Comparison of ENCODE assay signal across 1 cellular context in the genomic region with DNA sequence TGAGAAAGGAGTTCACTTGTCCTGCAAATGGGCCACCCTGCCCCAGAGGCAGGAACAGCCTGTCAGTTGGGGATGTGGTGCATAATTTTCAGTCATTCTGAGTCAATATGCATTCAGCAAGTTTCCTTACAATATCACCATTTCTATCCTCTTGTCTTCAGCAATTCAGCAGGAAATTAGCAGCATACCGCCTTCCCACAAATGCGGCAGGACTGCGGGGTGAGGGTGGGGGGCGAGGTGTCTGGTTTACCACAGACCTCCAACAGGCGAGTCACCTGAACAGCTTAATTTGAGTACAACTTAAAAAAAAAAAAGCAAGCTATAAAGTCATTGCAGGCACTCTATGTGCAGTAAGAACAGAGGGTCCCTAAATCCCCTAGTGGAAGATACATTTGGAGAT.
TF ChIP-seq lines count a peak whose summit lies in the region.

No MANE protein-coding gene starts in this region.

TF ChIP-seq in GM23338, 12 proteins besides CTCF, POLR2A, EP300 and RAD21:
- TF ChIP-seq, protein P1, sequence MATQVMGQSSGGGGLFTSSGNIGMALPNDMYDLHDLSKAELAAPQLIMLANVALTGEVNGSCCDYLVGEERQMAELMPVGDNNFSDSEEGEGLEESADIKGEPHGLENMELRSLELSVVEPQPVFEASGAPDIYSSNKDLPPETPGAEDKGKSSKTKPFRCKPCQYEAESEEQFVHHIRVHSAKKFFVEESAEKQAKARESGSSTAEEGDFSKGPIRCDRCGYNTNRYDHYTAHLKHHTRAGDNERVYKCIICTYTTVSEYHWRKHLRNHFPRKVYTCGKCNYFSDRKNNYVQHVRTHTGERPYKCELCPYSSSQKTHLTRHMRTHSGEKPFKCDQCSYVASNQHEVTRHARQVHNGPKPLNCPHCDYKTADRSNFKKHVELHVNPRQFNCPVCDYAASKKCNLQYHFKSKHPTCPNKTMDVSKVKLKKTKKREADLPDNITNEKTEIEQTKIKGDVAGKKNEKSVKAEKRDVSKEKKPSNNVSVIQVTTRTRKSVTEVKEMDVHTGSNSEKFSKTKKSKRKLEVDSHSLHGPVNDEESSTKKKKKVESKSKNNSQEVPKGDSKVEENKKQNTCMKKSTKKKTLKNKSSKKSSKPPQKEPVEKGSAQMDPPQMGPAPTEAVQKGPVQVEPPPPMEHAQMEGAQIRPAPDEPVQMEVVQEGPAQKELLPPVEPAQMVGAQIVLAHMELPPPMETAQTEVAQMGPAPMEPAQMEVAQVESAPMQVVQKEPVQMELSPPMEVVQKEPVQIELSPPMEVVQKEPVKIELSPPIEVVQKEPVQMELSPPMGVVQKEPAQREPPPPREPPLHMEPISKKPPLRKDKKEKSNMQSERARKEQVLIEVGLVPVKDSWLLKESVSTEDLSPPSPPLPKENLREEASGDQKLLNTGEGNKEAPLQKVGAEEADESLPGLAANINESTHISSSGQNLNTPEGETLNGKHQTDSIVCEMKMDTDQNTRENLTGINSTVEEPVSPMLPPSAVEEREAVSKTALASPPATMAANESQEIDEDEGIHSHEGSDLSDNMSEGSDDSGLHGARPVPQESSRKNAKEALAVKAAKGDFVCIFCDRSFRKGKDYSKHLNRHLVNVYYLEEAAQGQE (IDR thresholded peaks at IDR 0.05; ENCODE audit: unreplicated experiment), result no peak
- no peak for TF ChIP-seq EZH2 (IDR thresholded peaks at IDR 0.05; ENCODE audit: low read depth, unreplicated experiment)
- TF ChIP-seq, protein P2, sequence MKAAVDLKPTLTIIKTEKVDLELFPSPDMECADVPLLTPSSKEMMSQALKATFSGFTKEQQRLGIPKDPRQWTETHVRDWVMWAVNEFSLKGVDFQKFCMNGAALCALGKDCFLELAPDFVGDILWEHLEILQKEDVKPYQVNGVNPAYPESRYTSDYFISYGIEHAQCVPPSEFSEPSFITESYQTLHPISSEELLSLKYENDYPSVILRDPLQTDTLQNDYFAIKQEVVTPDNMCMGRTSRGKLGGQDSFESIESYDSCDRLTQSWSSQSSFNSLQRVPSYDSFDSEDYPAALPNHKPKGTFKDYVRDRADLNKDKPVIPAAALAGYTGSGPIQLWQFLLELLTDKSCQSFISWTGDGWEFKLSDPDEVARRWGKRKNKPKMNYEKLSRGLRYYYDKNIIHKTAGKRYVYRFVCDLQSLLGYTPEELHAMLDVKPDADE (IDR thresholded peaks at IDR 0.05), result no peak
- TF ChIP-seq EZH2phosphoT487 (IDR thresholded peaks at IDR 0.05; ENCODE audit: unreplicated experiment), result no peak
- no peak for TF ChIP-seq CREB1 (CRISPR knock-in tag; IDR thresholded peaks at IDR 0.05; ENCODE audit: low read depth)
- no peak for TF ChIP-seq ZNF114 (CRISPR knock-in tag; IDR thresholded peaks at IDR 0.05)
- no peak for TF ChIP-seq NANOG (IDR thresholded peaks at IDR 0.05; ENCODE audit: borderline replicate concordance)
- TF ChIP-seq POLR2AphosphoS5 (IDR thresholded peaks at IDR 0.05; ENCODE audit: low read depth), result no peak
- TF ChIP-seq, protein P3, sequence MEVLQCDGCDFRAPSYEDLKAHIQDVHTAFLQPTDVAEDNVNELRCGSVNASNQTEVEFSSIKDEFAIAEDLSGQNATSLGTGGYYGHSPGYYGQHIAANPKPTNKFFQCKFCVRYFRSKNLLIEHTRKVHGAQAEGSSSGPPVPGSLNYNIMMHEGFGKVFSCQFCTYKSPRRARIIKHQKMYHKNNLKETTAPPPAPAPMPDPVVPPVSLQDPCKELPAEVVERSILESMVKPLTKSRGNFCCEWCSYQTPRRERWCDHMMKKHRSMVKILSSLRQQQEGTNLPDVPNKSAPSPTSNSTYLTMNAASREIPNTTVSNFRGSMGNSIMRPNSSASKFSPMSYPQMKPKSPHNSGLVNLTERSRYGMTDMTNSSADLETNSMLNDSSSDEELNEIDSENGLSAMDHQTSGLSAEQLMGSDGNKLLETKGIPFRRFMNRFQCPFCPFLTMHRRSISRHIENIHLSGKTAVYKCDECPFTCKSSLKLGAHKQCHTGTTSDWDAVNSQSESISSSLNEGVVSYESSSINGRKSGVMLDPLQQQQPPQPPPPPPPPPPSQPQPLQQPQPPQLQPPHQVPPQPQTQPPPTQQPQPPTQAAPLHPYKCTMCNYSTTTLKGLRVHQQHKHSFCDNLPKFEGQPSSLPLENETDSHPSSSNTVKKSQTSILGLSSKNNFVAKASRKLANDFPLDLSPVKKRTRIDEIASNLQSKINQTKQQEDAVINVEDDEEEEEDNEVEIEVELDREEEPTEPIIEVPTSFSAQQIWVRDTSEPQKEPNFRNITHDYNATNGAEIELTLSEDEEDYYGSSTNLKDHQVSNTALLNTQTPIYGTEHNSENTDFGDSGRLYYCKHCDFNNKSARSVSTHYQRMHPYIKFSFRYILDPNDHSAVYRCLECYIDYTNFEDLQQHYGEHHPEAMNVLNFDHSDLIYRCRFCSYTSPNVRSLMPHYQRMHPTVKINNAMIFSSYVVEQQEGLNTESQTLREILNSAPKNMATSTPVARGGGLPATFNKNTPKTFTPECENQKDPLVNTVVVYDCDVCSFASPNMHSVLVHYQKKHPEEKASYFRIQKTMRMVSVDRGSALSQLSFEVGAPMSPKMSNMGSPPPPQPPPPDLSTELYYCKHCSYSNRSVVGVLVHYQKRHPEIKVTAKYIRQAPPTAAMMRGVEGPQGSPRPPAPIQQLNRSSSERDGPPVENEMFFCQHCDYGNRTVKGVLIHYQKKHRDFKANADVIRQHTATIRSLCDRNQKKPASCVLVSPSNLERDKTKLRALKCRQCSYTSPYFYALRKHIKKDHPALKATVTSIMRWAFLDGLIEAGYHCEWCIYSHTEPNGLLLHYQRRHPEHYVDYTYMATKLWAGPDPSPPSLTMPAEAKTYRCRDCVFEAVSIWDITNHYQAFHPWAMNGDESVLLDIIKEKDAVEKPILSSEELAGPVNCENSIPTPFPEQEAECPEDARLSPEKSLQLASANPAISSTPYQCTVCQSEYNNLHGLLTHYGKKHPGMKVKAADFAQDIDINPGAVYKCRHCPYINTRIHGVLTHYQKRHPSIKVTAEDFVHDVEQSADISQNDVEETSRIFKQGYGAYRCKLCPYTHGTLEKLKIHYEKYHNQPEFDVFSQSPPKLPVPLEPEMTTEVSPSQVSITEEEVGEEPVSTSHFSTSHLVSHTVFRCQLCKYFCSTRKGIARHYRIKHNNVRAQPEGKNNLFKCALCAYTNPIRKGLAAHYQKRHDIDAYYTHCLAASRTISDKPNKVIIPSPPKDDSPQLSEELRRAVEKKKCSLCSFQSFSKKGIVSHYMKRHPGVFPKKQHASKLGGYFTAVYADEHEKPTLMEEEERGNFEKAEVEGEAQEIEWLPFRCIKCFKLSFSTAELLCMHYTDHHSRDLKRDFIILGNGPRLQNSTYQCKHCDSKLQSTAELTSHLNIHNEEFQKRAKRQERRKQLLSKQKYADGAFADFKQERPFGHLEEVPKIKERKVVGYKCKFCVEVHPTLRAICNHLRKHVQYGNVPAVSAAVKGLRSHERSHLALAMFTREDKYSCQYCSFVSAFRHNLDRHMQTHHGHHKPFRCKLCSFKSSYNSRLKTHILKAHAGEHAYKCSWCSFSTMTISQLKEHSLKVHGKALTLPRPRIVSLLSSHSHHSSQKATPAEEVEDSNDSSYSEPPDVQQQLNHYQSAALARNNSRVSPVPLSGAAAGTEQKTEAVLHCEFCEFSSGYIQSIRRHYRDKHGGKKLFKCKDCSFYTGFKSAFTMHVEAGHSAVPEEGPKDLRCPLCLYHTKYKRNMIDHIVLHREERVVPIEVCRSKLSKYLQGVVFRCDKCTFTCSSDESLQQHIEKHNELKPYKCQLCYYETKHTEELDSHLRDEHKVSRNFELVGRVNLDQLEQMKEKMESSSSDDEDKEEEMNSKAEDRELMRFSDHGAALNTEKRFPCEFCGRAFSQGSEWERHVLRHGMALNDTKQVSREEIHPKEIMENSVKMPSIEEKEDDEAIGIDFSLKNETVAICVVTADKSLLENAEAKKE (CRISPR knock-in tag; IDR thresholded peaks at IDR 0.05), result no peak
- TF ChIP-seq ZNF331 (CRISPR knock-in tag; IDR thresholded peaks at IDR 0.05; ENCODE audit: low read depth), result no peak
- TF ChIP-seq JUNB (IDR thresholded peaks at IDR 0.05; ENCODE audit: unreplicated experiment), result no peak
- TF ChIP-seq STAT1 (IDR thresholded peaks at IDR 0.05; ENCODE audit: unreplicated experiment), result no peak
TF ChIP-seq in GM23338: peak in this region for 0.
